In the genomic region with DNA sequence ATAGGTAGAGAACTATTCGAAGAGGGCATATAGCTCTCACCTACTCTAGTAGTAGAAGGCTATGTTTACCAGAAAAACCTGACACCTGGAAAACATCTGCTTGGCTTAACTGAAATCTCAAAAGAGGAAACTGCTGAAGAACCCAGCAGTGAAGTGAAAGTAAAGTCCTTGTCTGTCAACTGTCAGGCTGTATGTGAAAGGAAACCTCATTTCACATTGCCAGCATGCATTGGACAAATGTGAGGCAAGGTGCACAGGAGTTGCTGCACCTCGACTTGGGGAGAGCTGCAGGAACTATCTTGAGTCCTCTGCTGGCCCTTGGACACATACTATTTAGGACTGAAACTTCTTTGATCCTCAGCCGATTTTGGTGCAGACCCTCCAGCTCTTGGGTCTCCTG, we compare ENCODE assay signal across 9 cellular contexts. TPM values are rescaled to one million over a fixed set of nuclear protein-coding genes. Genes with fewer than 3 reads are reported as not detected.
A peak's percentile ranks its signal among the peaks of the same experiment; 100 is the strongest.
DNase-seq lines count a peak whose midpoint lies in the region; ATAC-seq and TF ChIP-seq lines count a peak whose summit lies in the region.
"Had no signal": no experiment of that assay in that cellular context is flagged by ENCODE, and none has a peak within 500 bp of the region (broad histone marks: within the 10 kb centered on the region; RNA-seq: fewer than 3 reads in every experiment).

No MANE protein-coding gene starts in this region.

- no peak overlapping the region for H2BK5ac ChIP-seq in H9 (ENCODE audit: insufficient read length, low read length)

- H3K27ac ChIP-seq in H9 (ENCODE audit: insufficient read length, low read depth, low read length), result no peak overlapping the region
- H3K27ac ChIP-seq: adrenal gland had no signal

- H3K56ac ChIP-seq in H9 (ENCODE audit: insufficient read length, low read depth, low read length), result no peak overlapping the region

- no peak overlapping the region for H3T11ph ChIP-seq in H9 (ENCODE audit: low read length)

- H3K9me3 ChIP-seq in H9 (ENCODE audit: control insufficient read depth, low read depth, low read length), result no peaks in the 10 kb centered on the region
- H3K9me3 ChIP-seq: adrenal gland had no signal

- POLR2A ChIA-PET in activated CD4-positive, alpha-beta T cell treated with anti-CD3 and anti-CD28 coated beads, Interleukin-2, amount 10 ng/mL, durations not matched to agents 7 days and 5 days (lab: Charles Lee), result no interaction called here

- H2AK5ac ChIP-seq in H9 (ENCODE audit: insufficient read length, low read length), result no peak overlapping the region

- no peak overlapping the region for H3K14ac ChIP-seq in H9 (ENCODE audit: insufficient read depth, low read length)

- no peak overlapping the region for H3K4me2 ChIP-seq in H9 (ENCODE audit: insufficient read depth, insufficient read length, low read length)

- H3K27ac Mint-ChIP-seq in activated CD4-positive, alpha-beta T cell treated with anti-CD3 and anti-CD28 coated beads, Interleukin-2, amount 10 ng/mL, durations not matched to agents 7 days and 5 days, result peak overlapping the region; percentile 38
- H3K27ac Mint-ChIP-seq in natural killer cell treated with Interleukin-12 subunit alpha and Interleukin-12 subunit beta and Interleukin-15 and Interleukin-18, amount 100 ng/mL, for 72 hours, result peak overlapping the region in 1 of 2 donors; percentile 34
- no peak overlapping the region for H3K27ac Mint-ChIP-seq in H9

- TF ChIP-seq CTCF in H9 (conservative IDR thresholded peaks at IDR 0.05) (no peak), foreskin fibroblast (IDR thresholded peaks at IDR 0.05; ENCODE audit: low read depth, low read length) (no peak)

- H3K79me1 ChIP-seq in H9 (ENCODE audit: insufficient read depth, low read depth, low read length, poor library complexity, severe bottlenecking), result no peaks in the 10 kb centered on the region

- in situ Hi-C loops in KBM-7 (cut with MboI; ENCODE audit: low pct_unique_long_range_greater_than_20kb, low sequenced_read_pairs), result no loop called here

- H2BK120ac ChIP-seq in H9 (ENCODE audit: low read depth, low read length, poor library complexity, severe bottlenecking), result no peak overlapping the region

- H3K9me3 Mint-ChIP-seq in activated CD4-positive, alpha-beta T cell treated with anti-CD3 and anti-CD28 coated beads, Interleukin-2, amount 10 ng/mL, durations not matched to agents 7 days and 5 days, result no peaks in the 10 kb centered on the region
- no peaks in the 10 kb centered on the region for H3K9me3 Mint-ChIP-seq in natural killer cell treated with Interleukin-12 subunit alpha and Interleukin-12 subunit beta and Interleukin-15 and Interleukin-18, amount 100 ng/mL, for 72 hours
- H3K9me3 Mint-ChIP-seq in H9, result no peaks in the 10 kb centered on the region

- WGBS in H9 (ENCODE audit: extremely low coverage, insufficient read length, low lambda C conversion rate), result no CpG with 5 or more reads among the region's 3 CpGs

- no peak overlapping the region for H2BK20ac ChIP-seq in H9 (ENCODE audit: low read depth, low read length, poor library complexity, severe bottlenecking)

- H2AFZ ChIP-seq in H9 (ENCODE audit: low read length), result no peak overlapping the region

- CTCF ChIA-PET in activated CD4-positive, alpha-beta T cell treated with anti-CD3 and anti-CD28 coated beads, Interleukin-2, amount 10 ng/mL, durations not matched to agents 7 days and 5 days (lab: Charles Lee), result no interaction called here

- H4K5ac ChIP-seq in H9 (ENCODE audit: insufficient read length, low read depth, low read length), result no peak overlapping the region

- no peaks in the 10 kb centered on the region for H3K23me2 ChIP-seq in H9 (ENCODE audit: insufficient read length, low read depth, low read length, poor library complexity, severe bottlenecking)

- H3K27me3 Mint-ChIP-seq in activated CD4-positive, alpha-beta T cell treated with anti-CD3 and anti-CD28 coated beads, Interleukin-2, amount 10 ng/mL, durations not matched to agents 7 days and 5 days, result peaks cover 4% of the 10 kb centered on the region
- peaks cover 2 to 5% of the 10 kb centered on the region in 2 donors for H3K27me3 Mint-ChIP-seq in natural killer cell treated with Interleukin-12 subunit alpha and Interleukin-12 subunit beta and Interleukin-15 and Interleukin-18, amount 100 ng/mL, for 72 hours
- H3K27me3 Mint-ChIP-seq in H9 (ENCODE audit: low read depth), result no peaks in the 10 kb centered on the region

- DNase-seq in activated CD4-positive, alpha-beta T cell treated with anti-CD3 and anti-CD28 coated beads, Interleukin-2, amount 10 ng/mL, durations not matched to agents 7 days and 5 days, result peak; percentile 47
- DNase-seq in activated CD4-positive, alpha-beta T cell treated with anti-CD3 and anti-CD28 coated beads for 1 hour, result no peak
- DNase-seq in KBM-7, result peak; percentile 71
- no peak for DNase-seq in natural killer cell treated with Interleukin-12 subunit alpha and Interleukin-12 subunit beta and Interleukin-15 and Interleukin-18, amount 100 ng/mL, for 72 hours (ENCODE audit: low spot score)
- no peak for DNase-seq in H9
- DNase-seq in foreskin fibroblast, result no peak
- no peak for DNase-seq in activated gamma-delta T cell (lab: John Stamatoyannopoulos, UW)
- DNase-seq: adrenal gland had no signal

- no peak overlapping the region for H3K23ac ChIP-seq in H9 (ENCODE audit: insufficient read length, low read depth, low read length)

- no peak overlapping the region for H3K18ac ChIP-seq in H9 (ENCODE audit: insufficient read length, low read depth, low read length)

- H3K36me3 Mint-ChIP-seq in activated CD4-positive, alpha-beta T cell treated with anti-CD3 and anti-CD28 coated beads, Interleukin-2, amount 10 ng/mL, durations not matched to agents 7 days and 5 days (ENCODE audit: low read depth), result no peaks in the 10 kb centered on the region
- H3K36me3 Mint-ChIP-seq in natural killer cell treated with Interleukin-12 subunit alpha and Interleukin-12 subunit beta and Interleukin-15 and Interleukin-18, amount 100 ng/mL, for 72 hours, result no peaks in the 10 kb centered on the region
- no peaks in the 10 kb centered on the region for H3K36me3 Mint-ChIP-seq in H9 (ENCODE audit: insufficient read depth in 1 of 3, low read depth in 3 of 3)

- H2BK12ac ChIP-seq in H9 (ENCODE audit: insufficient read length, low read depth, low read length), result no peak overlapping the region

- H3K4me3 ChIP-seq in foreskin fibroblast (ENCODE audit: low read depth in 1 of 2, low read length in 2 of 2), result no peak overlapping the region
- H3K4me3 ChIP-seq: adrenal gland had no signal

- no peaks in the 10 kb centered on the region for H3K27me3 ChIP-seq in H9 (ENCODE audit: insufficient read depth, low read length)
- H3K27me3 ChIP-seq: adrenal gland had no signal

- H3K4ac ChIP-seq in H9 (ENCODE audit: low read depth, low read length), result no peak overlapping the region

- peak overlapping the region; percentile 23 for H3K4me3 Mint-ChIP-seq in activated CD4-positive, alpha-beta T cell treated with anti-CD3 and anti-CD28 coated beads, Interleukin-2, amount 10 ng/mL, durations not matched to agents 7 days and 5 days
- no peak overlapping the region for H3K4me3 Mint-ChIP-seq in natural killer cell treated with Interleukin-12 subunit alpha and Interleukin-12 subunit beta and Interleukin-15 and Interleukin-18, amount 100 ng/mL, for 72 hours
- H3K4me3 Mint-ChIP-seq in H9, result no peak overlapping the region

- no peak overlapping the region for H3K9ac ChIP-seq in H9 (ENCODE audit: extremely low read depth, insufficient read length, low read length)

- H3K4me1 Mint-ChIP-seq in activated CD4-positive, alpha-beta T cell treated with anti-CD3 and anti-CD28 coated beads, Interleukin-2, amount 10 ng/mL, durations not matched to agents 7 days and 5 days, result peaks cover 16% of the 10 kb centered on the region
- H3K4me1 Mint-ChIP-seq in natural killer cell treated with Interleukin-12 subunit alpha and Interleukin-12 subunit beta and Interleukin-15 and Interleukin-18, amount 100 ng/mL, for 72 hours (ENCODE audit: low read depth in 2 of 2), result peaks cover 6 to 17% of the 10 kb centered on the region in 2 donors
- H3K4me1 Mint-ChIP-seq in H9, result peaks cover 6% of the 10 kb centered on the region in 2 experiments

- H3K4me1 ChIP-seq in H9 (ENCODE audit: insufficient read depth, low read length), result no peaks in the 10 kb centered on the region

- no peak overlapping the region for H4K91ac ChIP-seq in H9 (ENCODE audit: insufficient read length, low read depth, low read length)

- ATAC-seq in HG02610 (IDR thresholded peaks at IDR 0.05; ENCODE audit: unreplicated experiment), result peak; percentile 96
- peak; percentile 48 to 73 for ATAC-seq in natural killer cell treated with Interleukin-12 subunit alpha and Interleukin-12 subunit beta and Interleukin-15 and Interleukin-18, amount 100 ng/mL, for 72 hours

- H2BK15ac ChIP-seq in H9 (ENCODE audit: low read depth, low read length), result no peak overlapping the region

- H3K79me2 ChIP-seq in H9 (ENCODE audit: insufficient read depth, low read length), result no peaks in the 10 kb centered on the region

- no peaks in the 10 kb centered on the region for H4K20me1 ChIP-seq in H9 (ENCODE audit: control insufficient read depth, insufficient read depth, insufficient read length)

- no peak overlapping the region for H4K8ac ChIP-seq in H9 (replicated peaks; ENCODE audit: insufficient read length, low read depth, low read length)

RNA-seq across cellular contexts. Expression of gene NREP, which starts 53.3 kb away (rescaled TPM):
- 10 to 100 TPM; 22.8 to 27.3 TPM for total RNA-seq in activated CD4-positive, alpha-beta T cell treated with anti-CD3 and anti-CD28 coated beads, Interleukin-2, amount 10 ng/mL, durations not matched to agents 7 days and 5 days
- 1 to 10 TPM; 5.5 to 7.7 TPM for total RNA-seq in natural killer cell treated with Interleukin-12 subunit alpha and Interleukin-12 subunit beta and Interleukin-15 and Interleukin-18, amount 100 ng/mL, for 72 hours
- 159 and 163 TPM in 2 replicates for total RNA-seq in H9 (2021)

Comparison
In these comparisons a context has a peak if more than half of its experiments do, and no peak if none do; other contexts are left out.
1. DNase-seq: peak in activated CD4-positive, alpha-beta T cell treated with anti-CD3 and anti-CD28 coated beads, Interleukin-2, amount 10 ng/mL, durations not matched to agents 7 days and 5 days (single experiment) and KBM-7 (single experiment); none in activated CD4-positive, alpha-beta T cell treated with anti-CD3 and anti-CD28 coated beads for 1 hour (single experiment), natural killer cell treated with Interleukin-12 subunit alpha and Interleukin-12 subunit beta and Interleukin-15 and Interleukin-18, amount 100 ng/mL, for 72 hours (single experiment), H9 (single experiment), foreskin fibroblast (0 of 2) and activated gamma-delta T cell (single experiment).